12 cellular contexts compared by ENCODE assay signal in the genomic region with DNA sequence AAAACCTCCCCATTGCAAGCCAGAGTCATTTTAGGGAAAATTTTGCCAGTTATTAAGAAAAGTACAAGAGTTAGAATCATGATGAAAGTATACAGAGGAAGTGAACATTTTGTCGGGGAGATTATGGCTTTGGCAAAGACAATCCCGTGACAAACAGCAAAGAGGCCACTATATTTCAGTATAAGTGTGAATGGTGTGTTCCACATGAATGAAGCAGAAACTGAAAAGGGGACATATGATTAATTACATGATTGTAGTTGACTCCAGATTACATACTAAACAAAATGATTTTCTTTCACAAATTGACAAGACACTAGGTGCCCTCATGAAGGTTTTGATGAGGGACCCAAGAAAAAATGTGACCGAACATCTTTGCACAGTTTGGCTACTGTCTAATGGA. TPM values are rescaled to one million over a fixed set of nuclear protein-coding genes. Genes with fewer than 3 reads are reported as not detected.
A peak's percentile ranks its signal among the peaks of the same experiment; 100 is the strongest.
DNase-seq lines count a peak whose midpoint lies in the region; ATAC-seq and TF ChIP-seq lines count a peak whose summit lies in the region.
"Had no signal": no experiment of that assay in that cellular context is flagged by ENCODE, and none has a peak within 500 bp of the region (broad histone marks: within the 10 kb centered on the region; RNA-seq: fewer than 3 reads in every experiment).

No MANE protein-coding gene starts in this region.

- H3K9me3 ChIP-seq in right cardiac atrium (ENCODE audit: control insufficient read depth, low read length): no peaks in the 10 kb centered on the region
- no peaks in the 10 kb centered on the region for H3K9me3 ChIP-seq in adrenal gland (replicated peaks in 1 of 3)
- no peaks in the 10 kb centered on the region for H3K9me3 ChIP-seq in right atrium auricular region
- H3K9me3 ChIP-seq: right lobe of liver had no signal

- no peak overlapping the region for H3K4me3 ChIP-seq in right cardiac atrium (ENCODE audit: low read length)
- no peak overlapping the region for H3K4me3 ChIP-seq in adrenal gland
- H3K4me3 ChIP-seq in right atrium auricular region: no peak overlapping the region
- H3K4me3 ChIP-seq: right lobe of liver had no signal

- no peak for DNase-seq in activated T-cell treated with anti-CD3 and anti-CD28 coated beads, Interleukin-2, amount 50 U/mL, for 72 hours
- DNase-seq in activated T-cell treated with anti-CD3 and anti-CD28 coated beads for 4 hours (no peak), right cardiac atrium (no peak), adrenal gland (no peak), right atrium auricular region (ENCODE audit: low spot score) (no peak)
- no peak for DNase-seq in stimulated activated naive CD8-positive, alpha-beta T cell treated with anti-CD3 and anti-CD28 coated beads, Interleukin-15, Interleukin-2, amounts not matched to agents 100 U/mL and 50 U/mL, for 24 hours
- DNase-seq: foreskin fibroblast, mesendoderm, NCI-H1092 treated with DMSO at 0.1 percent for 48 hours, right lobe of liver had no signal

- WGBS in right cardiac atrium: 73% methylated on average over 3 of the region's 3 CpGs
- 73 to 84% (median 83%) methylated on average over 3 of the region's 3 CpGs for WGBS in adrenal gland, 4 donors

- ATAC-seq in activated T-cell treated with anti-CD3 and anti-CD28 coated beads, Interleukin-2, amount 50 U/mL, for 72 hours (replicated peaks in 1 of 2): peak; percentile 71 to 74
- ATAC-seq in GM21619 (IDR thresholded peaks at IDR 0.05; ENCODE audit: unreplicated experiment): peak; percentile 61
- ATAC-seq in HG03175 (IDR thresholded peaks at IDR 0.05; ENCODE audit: unreplicated experiment): peak; percentile 71
- peak; percentile 58 for ATAC-seq in stimulated activated naive CD8-positive, alpha-beta T cell treated with anti-CD3 and anti-CD28 coated beads, Interleukin-15, Interleukin-2, amounts not matched to agents 100 U/mL and 50 U/mL, for 24 hours
- ATAC-seq in right cardiac atrium: no peak
- ATAC-seq: right lobe of liver had no signal

- H3K27me3 Mint-ChIP-seq in activated T-cell treated with anti-CD3 and anti-CD28 coated beads, Interleukin-2, amount 50 U/mL, for 72 hours (ENCODE audit: low read depth): no peaks in the 10 kb centered on the region

- no peaks in the 10 kb centered on the region for H3K4me1 ChIP-seq in right cardiac atrium (ENCODE audit: control insufficient read depth, insufficient read depth, low read length)
- H3K4me1 ChIP-seq in adrenal gland (replicated peaks in 1 of 2): no peaks in the 10 kb centered on the region
- H3K4me1 ChIP-seq in right atrium auricular region: no peaks in the 10 kb centered on the region
- H3K4me1 ChIP-seq: right lobe of liver had no signal

- H3K4me1 Mint-ChIP-seq in activated T-cell treated with anti-CD3 and anti-CD28 coated beads, Interleukin-2, amount 50 U/mL, for 72 hours (ENCODE audit: low read depth): peaks cover 72% of the 10 kb centered on the region

- H3K36me3 Mint-ChIP-seq in activated T-cell treated with anti-CD3 and anti-CD28 coated beads, Interleukin-2, amount 50 U/mL, for 72 hours (ENCODE audit: insufficient read depth in 2 of 2): peaks cover 37 to 59% of the 10 kb centered on the region in 2 donors

- H3K36me3 ChIP-seq in adrenal gland (replicated peaks in 1 of 2): no peaks in the 10 kb centered on the region
- H3K36me3 ChIP-seq in right atrium auricular region: no peaks in the 10 kb centered on the region
- H3K36me3 ChIP-seq: right lobe of liver had no signal

- TF ChIP-seq POLR2A in adrenal gland (IDR thresholded peaks at IDR 0.05): no peak

- no peak overlapping the region for H3K27ac ChIP-seq in right cardiac atrium (ENCODE audit: low read length)
- no peak overlapping the region for H3K27ac ChIP-seq in adrenal gland
- no peak overlapping the region for H3K27ac ChIP-seq in right atrium auricular region
- H3K27ac ChIP-seq: right lobe of liver had no signal

- H3K27ac Mint-ChIP-seq in activated T-cell treated with anti-CD3 and anti-CD28 coated beads, Interleukin-2, amount 50 U/mL, for 72 hours: peak overlapping the region; percentile 87

- H3K4me3 Mint-ChIP-seq in activated T-cell treated with anti-CD3 and anti-CD28 coated beads, Interleukin-2, amount 50 U/mL, for 72 hours: peak overlapping the region; percentile 43 to 53

- intact Hi-C loops in right cardiac atrium (cut with DNase I): no loop called here
- intact Hi-C loops in adrenal gland (cut with DNase I): no loop called here

- no peaks in the 10 kb centered on the region for H3K27me3 ChIP-seq in right cardiac atrium (ENCODE audit: control insufficient read depth, insufficient read depth)
- H3K27me3 ChIP-seq in adrenal gland: no peaks in the 10 kb centered on the region
- H3K27me3 ChIP-seq in right atrium auricular region: no peaks in the 10 kb centered on the region
- H3K27me3 ChIP-seq: right lobe of liver had no signal

- TF ChIP-seq CTCF in adrenal gland (IDR thresholded peaks at IDR 0.05): no peak
- no peak for TF ChIP-seq CTCF in right atrium auricular region (IDR thresholded peaks at IDR 0.05)

- peaks cover 10 to 15% of the 10 kb centered on the region in 2 donors for H3K9me3 Mint-ChIP-seq in activated T-cell treated with anti-CD3 and anti-CD28 coated beads, Interleukin-2, amount 50 U/mL, for 72 hours

RNA-seq across cellular contexts. Expression of a gene that starts 42.0 kb away (rescaled TPM):
- total RNA-seq in activated T-cell treated with anti-CD3 and anti-CD28 coated beads, Interleukin-2, amount 50 U/mL, for 72 hours: 100 to 1,000 TPM; 102 to 109 TPM
- total RNA-seq in right cardiac atrium (1 to 10 TPM in 1 of 4 donors, under 1 TPM in 3; 0.44 to 1.4 (median 0.75) TPM), adrenal gland (1 to 10 TPM in 5 of 8 donors, under 1 TPM in 3; 0.06 to 2.8 (median 1.7) TPM), right atrium auricular region (under 1 TPM; 0.26 to 0.55 TPM)
- polyA plus RNA-seq in right cardiac atrium (0.36 TPM), adrenal gland (1 to 10 TPM in 2 of 3 donors, under 1 TPM in 1; 0.84 to 2.3 (median 1.9) TPM)

RNA-seq across cellular contexts. Expression of a gene that starts 47.8 kb away (rescaled TPM):
- 100 to 1,000 TPM; 118 to 128 TPM for total RNA-seq in activated T-cell treated with anti-CD3 and anti-CD28 coated beads, Interleukin-2, amount 50 U/mL, for 72 hours
- total RNA-seq in right cardiac atrium: 10 to 100 TPM in 3 of 4 donors, 1 to 10 TPM in 1; 9.8 to 12.9 (median 11.8) TPM
- polyA plus RNA-seq in right cardiac atrium: 9.9 TPM
- total RNA-seq in adrenal gland: 10 to 100 TPM; 14.1 to 37.9 (median 16.8) TPM
- polyA plus RNA-seq in adrenal gland: 10 to 100 TPM in 2 of 3 donors, 1 to 10 TPM in 1; 7.8 to 24.2 (median 16.2) TPM
- total RNA-seq in right atrium auricular region: 10 to 100 TPM in 1 of 2 donors, 1 to 10 TPM in 1; 7.5 to 10.3 TPM

RNA-seq across cellular contexts. Expression of a gene that starts 59.4 kb away (rescaled TPM):
- 10 to 100 TPM; 59.9 to 63.0 TPM for total RNA-seq in activated T-cell treated with anti-CD3 and anti-CD28 coated beads, Interleukin-2, amount 50 U/mL, for 72 hours
- total RNA-seq in right cardiac atrium (1 to 10 TPM; 6.6 to 7.4 (median 7.1) TPM), adrenal gland (10 to 100 TPM in 7 of 8 donors, 1 to 10 TPM in 1; 6.5 to 28.6 (median 15.6) TPM), right atrium auricular region (1 to 10 TPM; 3.0 to 3.2 TPM)
- polyA plus RNA-seq in right cardiac atrium (5.3 TPM), adrenal gland (10 to 100 TPM; 22.4 to 25.6 (median 23.4) TPM)

Comparison
In these comparisons a context has a peak if more than half of its experiments do, and no peak if none do; other contexts are left out.
1. ATAC-seq: peak in activated T-cell treated with anti-CD3 and anti-CD28 coated beads, Interleukin-2, amount 50 U/mL, for 72 hours (2 of 2), GM21619 (single experiment), HG03175 (single experiment) and stimulated activated naive CD8-positive, alpha-beta T cell treated with anti-CD3 and anti-CD28 coated beads, Interleukin-15, Interleukin-2, amounts not matched to agents 100 U/mL and 50 U/mL, for 24 hours (single experiment); none in right cardiac atrium (0 of 2).
2. RNA of a gene that starts 42.0 kb away (total RNA-seq): 102 to 109 TPM in activated T-cell treated with anti-CD3 and anti-CD28 coated beads, Interleukin-2, amount 50 U/mL, for 72 hours; 0.06 to 2.8 TPM in adrenal gland, 0.44 to 1.4 TPM in right cardiac atrium and 0.26 to 0.55 TPM in right atrium auricular region; every median in the first group is over 10 times any median in the second.